ENCODE assay signal across 1 cellular context in genomic region chrX:71533514-71533849, GRCh38.
TF ChIP-seq lines count a peak whose summit lies in the region.

No MANE protein-coding gene starts in this region.

TF ChIP-seq in K562, 482 proteins besides CTCF, POLR2A, EP300 and RAD21 (continued from another document):
- TF ChIP-seq CEBPZ (IDR thresholded peaks at IDR 0.05; ENCODE audit: borderline replicate concordance, low read depth, low read length): no peak
